9 cellular contexts compared by ENCODE assay signal in genomic region chr3:107927361-107928083, GRCh38.
A peak's percentile ranks its signal among the peaks of the same experiment; 100 is the strongest.
DNase-seq lines count a peak whose midpoint lies in the region; ATAC-seq and TF ChIP-seq lines count a peak whose summit lies in the region.
"Had no signal": no experiment of that assay in that cellular context is flagged by ENCODE, and none has a peak within 500 bp of the region (broad histone marks: within the 10 kb centered on the region; RNA-seq: fewer than 3 reads in every experiment).

No MANE protein-coding gene starts in this region.

- H3K4me3 Mint-ChIP-seq in CD8-positive, alpha-beta memory T cell, result peak overlapping the region; percentile 80 to 91 (median 88)
- H3K4me3 Mint-ChIP-seq in activated T-cell treated with anti-CD3 and anti-CD28 coated beads, Interleukin-2, amount 50 U/mL, for 24 hours, result peak overlapping the region; percentile 81

- H3K4me1 Mint-ChIP-seq in CD8-positive, alpha-beta memory T cell, result peaks cover 13 to 16% (median 14%) of the 10 kb centered on the region in 3 donors
- H3K4me1 Mint-ChIP-seq in activated T-cell treated with anti-CD3 and anti-CD28 coated beads, Interleukin-2, amount 50 U/mL, for 24 hours (ENCODE audit: low read depth), result peaks cover 15% of the 10 kb centered on the region

- no peaks in the 10 kb centered on the region for H3F3A ChIP-seq in OCI-LY1 (ENCODE audit: insufficient read depth, low read length)

- POLR2A ChIA-PET in CD8-positive, alpha-beta memory T cell (lab: Charles Lee), result no interaction called here

- DNase-seq in CD8-positive, alpha-beta memory T cell, result peak; percentile 36 to 70 (median 56)
- DNase-seq in GM20000 (ENCODE audit: low spot score) (peak; percentile 86), HL-60 (ENCODE audit: low read depth in 1 of 2, low spot score in 1 of 2) (peak in 1 of 2 experiments; percentile 37)
- peak; percentile 82 for DNase-seq in activated T-cell treated with anti-CD3 and anti-CD28 coated beads, Interleukin-2, amount 50 U/mL, for 24 hours
- DNase-seq in stimulated activated CD8-positive, alpha-beta memory T cell treated with anti-CD3 and anti-CD28 coated beads, Interleukin-7, amount 100 ng/mL, for 1 hour (ENCODE audit: low read depth in 2 of 2), result peak; percentile 31 to 44

- no peaks in the 10 kb centered on the region for H3K9me3 ChIP-seq in CD8-positive, alpha-beta memory T cell (ENCODE audit: low read length)
- H3K9me3 ChIP-seq in OCI-LY1 (ENCODE audit: low read length) (no peaks in the 10 kb centered on the region), muscle layer of colon (ENCODE audit: low read length) (no peaks in the 10 kb centered on the region)

- H3K36me3 Mint-ChIP-seq in CD8-positive, alpha-beta memory T cell, result peaks cover 1 to 9% (median 4%) of the 10 kb centered on the region in 3 donors
- H3K36me3 Mint-ChIP-seq in activated T-cell treated with anti-CD3 and anti-CD28 coated beads, Interleukin-2, amount 50 U/mL, for 24 hours (ENCODE audit: low read depth), result no peaks in the 10 kb centered on the region

- H3K4me1 ChIP-seq in CD8-positive, alpha-beta memory T cell (ENCODE audit: insufficient read depth, low read length), result peaks cover 8% of the 10 kb centered on the region
- H3K4me1 ChIP-seq in OCI-LY1 (ENCODE audit: insufficient read depth, low read length, severe bottlenecking), result peaks cover 6% of the 10 kb centered on the region
- H3K4me1 ChIP-seq in muscle layer of colon (ENCODE audit: insufficient read depth, low read length), result no peaks in the 10 kb centered on the region

- peak overlapping the region; percentile 11; the same call in 1 of the 2 replicates for H2AFZ ChIP-seq in OCI-LY1 (ENCODE audit: low read length)

- H3K27me3 Mint-ChIP-seq in CD8-positive, alpha-beta memory T cell, result peaks cover 5 to 20% of the 10 kb centered on the region in 2 donors
- H3K27me3 Mint-ChIP-seq in activated T-cell treated with anti-CD3 and anti-CD28 coated beads, Interleukin-2, amount 50 U/mL, for 24 hours, result peaks cover 5% of the 10 kb centered on the region

- CTCF ChIA-PET in CD8-positive, alpha-beta memory T cell (lab: Charles Lee), result interaction anchor here (0.6 to 4.2 kb wide), 55 partner anchors 9 to 702 kb away, joined by 3 to 28 read pairs (median 4); no protein-coding TSS in a partner anchor

- H3K27ac Mint-ChIP-seq in CD8-positive, alpha-beta memory T cell, result peak overlapping the region in 5 of 8 donors; percentile 30 to 84 (median 58)
- H3K27ac Mint-ChIP-seq in activated T-cell treated with anti-CD3 and anti-CD28 coated beads, Interleukin-2, amount 50 U/mL, for 24 hours, result peak overlapping the region; percentile 60

- H3K27ac ChIP-seq in CD8-positive, alpha-beta memory T cell (ENCODE audit: low read depth, low read length), result no peak overlapping the region
- H3K27ac ChIP-seq in HL-60 (replicated peaks), result no peak overlapping the region
- H3K27ac ChIP-seq in OCI-LY1 (ENCODE audit: low read depth, low read length, poor library complexity, severe bottlenecking), result no peak overlapping the region
- H3K27ac ChIP-seq in muscle layer of colon (ENCODE audit: low read depth, low read length), result peak overlapping the region; percentile 7
- H3K27ac ChIP-seq: epithelial cell of prostate had no signal

- ATAC-seq in esophagus mucosa, result peak; percentile 89

- peak overlapping the region; percentile 32; the same call in 1 of the 2 replicates for H3K9ac ChIP-seq in OCI-LY1 (ENCODE audit: low read length)
- no peak overlapping the region for H3K9ac ChIP-seq in muscle layer of colon (ENCODE audit: low read length)

- H3K36me3 ChIP-seq in CD8-positive, alpha-beta memory T cell (ENCODE audit: insufficient read depth, low read length), result no peaks in the 10 kb centered on the region
- H3K36me3 ChIP-seq in OCI-LY1 (ENCODE audit: insufficient read depth, low read length) (no peaks in the 10 kb centered on the region), muscle layer of colon (ENCODE audit: insufficient read depth, low read length) (no peaks in the 10 kb centered on the region)

- H3K79me2 ChIP-seq in OCI-LY1 (ENCODE audit: insufficient read depth, low read length), result no peaks in the 10 kb centered on the region

- no peaks in the 10 kb centered on the region for H3K9me2 ChIP-seq in OCI-LY1 (ENCODE audit: low read depth, low read length)

- no peaks in the 10 kb centered on the region for H4K20me1 ChIP-seq in OCI-LY1 (ENCODE audit: insufficient read depth, low read length)

- TF ChIP-seq CTCF in GM20000 (IDR thresholded peaks at IDR 0.05; ENCODE audit: extremely low read depth, missing control alignments) (peak; percentile 95), HL-60 (IDR thresholded peaks at IDR 0.05; ENCODE audit: insufficient read depth, low read length) (peak; percentile 83), OCI-LY1 (IDR thresholded peaks at IDR 0.05; ENCODE audit: low read length) (peak; percentile 98)

- no peaks in the 10 kb centered on the region for H3K9me3 Mint-ChIP-seq in CD8-positive, alpha-beta memory T cell
- H3K9me3 Mint-ChIP-seq in activated T-cell treated with anti-CD3 and anti-CD28 coated beads, Interleukin-2, amount 50 U/mL, for 24 hours, result no peaks in the 10 kb centered on the region

- H3K4me3 ChIP-seq in CD8-positive, alpha-beta memory T cell (ENCODE audit: low read length), result peak overlapping the region; percentile 60
- H3K4me3 ChIP-seq in HL-60 (replicated peaks; ENCODE audit: insufficient read depth, low read length) (peak overlapping the region; percentile 45), OCI-LY1 (ENCODE audit: low read depth, low read length, poor library complexity, severe bottlenecking) (peak overlapping the region; percentile 60), muscle layer of colon (ENCODE audit: low read depth in 1 of 2, low read length in 2 of 2) (peak overlapping the region; percentile 54 to 65)

- peak overlapping the region; percentile 70 for H3K4me2 ChIP-seq in OCI-LY1 (ENCODE audit: low read length)

- no peaks in the 10 kb centered on the region for H3K27me3 ChIP-seq in CD8-positive, alpha-beta memory T cell (ENCODE audit: insufficient read depth, low read length, poor library complexity, severe bottlenecking)
- H3K27me3 ChIP-seq in HL-60 (ENCODE audit: insufficient read depth, poor library complexity, severe bottlenecking), result peaks cover 7% of the 10 kb centered on the region
- H3K27me3 ChIP-seq in OCI-LY1 (ENCODE audit: insufficient read depth, low read length), result no peaks in the 10 kb centered on the region
- H3K27me3 ChIP-seq in muscle layer of colon (ENCODE audit: control insufficient read depth in 1 of 2, insufficient read depth in 2 of 2, low read length in 2 of 2), result no peaks in the 10 kb centered on the region
